In the genomic region with DNA sequence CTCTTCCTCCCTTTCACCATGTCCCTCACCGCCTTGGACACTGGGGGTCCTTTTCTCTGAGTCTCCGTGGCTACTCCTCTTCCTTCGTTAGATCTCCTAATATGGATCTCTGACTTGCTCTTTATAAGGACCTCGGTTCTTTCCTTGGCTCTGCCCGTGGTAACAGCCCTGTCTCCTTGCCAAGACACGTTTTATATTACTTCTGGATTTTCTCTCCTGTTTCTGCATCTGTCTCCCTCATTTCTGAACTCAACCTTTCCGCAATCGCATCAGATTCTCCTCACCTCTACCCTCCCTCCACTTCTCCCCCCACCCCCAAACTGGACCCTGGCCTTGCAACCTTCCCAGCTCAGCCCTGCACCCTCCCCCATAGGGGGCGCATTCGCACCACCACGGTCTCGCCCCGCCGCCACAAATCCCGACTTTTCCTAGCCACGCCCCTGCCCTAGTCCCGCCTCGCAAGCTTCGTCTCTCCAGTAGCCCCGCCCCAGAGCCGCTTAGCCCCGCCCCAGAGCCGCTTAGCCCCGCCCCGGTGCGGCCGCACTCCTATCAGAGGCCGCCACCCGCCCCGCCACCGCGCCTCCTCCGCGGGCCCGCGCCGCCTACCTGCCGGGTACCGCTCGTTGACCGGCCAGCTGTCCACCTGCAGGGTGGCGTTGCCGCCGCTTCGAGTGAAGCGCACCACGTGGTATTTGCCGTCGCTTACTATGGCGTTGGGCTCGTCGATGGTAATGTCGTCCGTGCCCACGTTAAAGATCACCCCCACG, we compare ENCODE assay signal across 15 cellular contexts. TPM values are rescaled to one million over a fixed set of nuclear protein-coding genes. Genes with fewer than 3 reads are reported as not detected.
DNase-seq lines count a peak whose midpoint lies in the region; TF ChIP-seq lines count a peak whose summit lies in the region.
"Had no signal": no experiment of that assay in that cellular context is flagged by ENCODE, and none has a peak within 500 bp of the region (broad histone marks: within the 10 kb centered on the region; RNA-seq: fewer than 3 reads in every experiment).

No MANE protein-coding gene starts in this region.

- no peaks in the 10 kb centered on the region for H3K9me3 ChIP-seq in iPS-20b (ENCODE audit: insufficient read depth, low read depth, low read length)
- H3K9me3 ChIP-seq in testis = no peaks in the 10 kb centered on the region

- H3K9ac ChIP-seq in iPS-20b (ENCODE audit: low read depth, low read length) = no peak overlapping the region

- peak; percentile 30 for DNase-seq in DMS 273 (lab: John Stamatoyannopoulos, UW; ENCODE audit: unreplicated experiment)
- DNase-seq in DMS 273 treated with DMSO at 0.1 percent for 48 hours (lab: John Stamatoyannopoulos, UW) = no peak
- DNase-seq in testis = peak; percentile 82
- no peak for DNase-seq in activated T-cell treated with anti-CD3 and anti-CD28 coated beads, Interleukin-2, amount 50 U/mL, for 1 hour
- no peak for DNase-seq in SKM-1 treated with dmso at 0.1 percent for 144 hours (lab: John Stamatoyannopoulos, UW; ENCODE audit: unreplicated experiment)
- DNase-seq in mesothelial cell of epicardium (ENCODE audit: low spot score in 2 of 2, unreplicated experiment in 2 of 2) = no peak
- DNase-seq: 8988T, T1000 had no signal

- H3K4me1 ChIP-seq in iPS-20b (ENCODE audit: insufficient read depth, low read length) (peaks cover 2% of the 10 kb centered on the region; the same call in 1 of the 2 replicates), testis (peaks cover 25% of the 10 kb centered on the region)

- no peak overlapping the region for H3K4me3 Mint-ChIP-seq in mesothelial cell of epicardium
- H3K4me3 Mint-ChIP-seq: nephron had no signal

- intact Hi-C loops in testis (cut with DNase I; ENCODE audit: low total_unique reads) = no loop called here

- H3K36me3 ChIP-seq in iPS-20b (ENCODE audit: insufficient read depth, low read depth, low read length) (no peaks in the 10 kb centered on the region; the same call in 1 of the 2 replicates), testis (ENCODE audit: low read depth, missing control alignments) (no peaks in the 10 kb centered on the region)

- H3K27ac ChIP-seq in angular gyrus (ENCODE audit: low read depth, low read length) (peak overlapping the region; percentile 13), iPS-20b (ENCODE audit: low read length) (no peak overlapping the region), testis (peak overlapping the region; percentile 39 to 73)

- TF ChIP-seq POLR2A in testis (IDR thresholded peaks at IDR 0.05) = no peak

- H3K27me3 Mint-ChIP-seq in mesothelial cell of epicardium (ENCODE audit: low read depth) = peaks cover 61% of the 10 kb centered on the region

- TF ChIP-seq CTCF in testis (IDR thresholded peaks at IDR 0.05) (peak in 2 of 3 experiments; percentile 12 to 29), mesothelial cell of epicardium (IDR thresholded peaks at IDR 0.05; ENCODE audit: unreplicated experiment) (no peak)

- H3K27ac Mint-ChIP-seq in mesothelial cell of epicardium = no peak overlapping the region

- no peaks in the 10 kb centered on the region for H3K36me3 Mint-ChIP-seq in mesothelial cell of epicardium

- no peaks in the 10 kb centered on the region for H3K4me1 Mint-ChIP-seq in mesothelial cell of epicardium

- peak overlapping the region; percentile 47; the same call in 1 of the 2 replicates for H3K4me3 ChIP-seq in iPS-20b (ENCODE audit: low read length)
- peak overlapping the region in 1 of 2 donors; percentile 29 for H3K4me3 ChIP-seq in testis

- H3K9me3 Mint-ChIP-seq in mesothelial cell of epicardium = no peaks in the 10 kb centered on the region
- H3K9me3 Mint-ChIP-seq: nephron had no signal

- H3K27me3 ChIP-seq in iPS-20b (ENCODE audit: insufficient read depth, low read length) (peaks cover 31% of the 10 kb centered on the region), testis (no peaks in the 10 kb centered on the region)

- 36 to 38% methylated on average over 52 to 56 of the region's 56 CpGs for WGBS in testis, 2 donors

RNA-seq across cellular contexts. Expression of gene SLC22A12, which starts 39.0 kb away (rescaled TPM):
- total RNA-seq in testis (not detected), mesothelial cell of epicardium (not detected in 3 replicates)
- not detected for polyA plus RNA-seq in testis (ENCODE audit: insufficient read depth, low read depth, low replicate concordance)
- total RNA-seq: HT-29, left lobe of liver, RPMI7951, skeletal muscle tissue had no signal

Comparison
In these comparisons a context has a peak if more than half of its experiments do, and no peak if none do; other contexts are left out.
1. DNase-seq: peak in DMS 273 (single experiment) and testis (single experiment); none in DMS 273 treated with DMSO at 0.1 percent for 48 hours (single experiment), activated T-cell treated with anti-CD3 and anti-CD28 coated beads, Interleukin-2, amount 50 U/mL, for 1 hour (single experiment), SKM-1 treated with dmso at 0.1 percent for 144 hours (single experiment) and mesothelial cell of epicardium (0 of 2).